8 cellular contexts compared by ENCODE assay signal in the genomic region with DNA sequence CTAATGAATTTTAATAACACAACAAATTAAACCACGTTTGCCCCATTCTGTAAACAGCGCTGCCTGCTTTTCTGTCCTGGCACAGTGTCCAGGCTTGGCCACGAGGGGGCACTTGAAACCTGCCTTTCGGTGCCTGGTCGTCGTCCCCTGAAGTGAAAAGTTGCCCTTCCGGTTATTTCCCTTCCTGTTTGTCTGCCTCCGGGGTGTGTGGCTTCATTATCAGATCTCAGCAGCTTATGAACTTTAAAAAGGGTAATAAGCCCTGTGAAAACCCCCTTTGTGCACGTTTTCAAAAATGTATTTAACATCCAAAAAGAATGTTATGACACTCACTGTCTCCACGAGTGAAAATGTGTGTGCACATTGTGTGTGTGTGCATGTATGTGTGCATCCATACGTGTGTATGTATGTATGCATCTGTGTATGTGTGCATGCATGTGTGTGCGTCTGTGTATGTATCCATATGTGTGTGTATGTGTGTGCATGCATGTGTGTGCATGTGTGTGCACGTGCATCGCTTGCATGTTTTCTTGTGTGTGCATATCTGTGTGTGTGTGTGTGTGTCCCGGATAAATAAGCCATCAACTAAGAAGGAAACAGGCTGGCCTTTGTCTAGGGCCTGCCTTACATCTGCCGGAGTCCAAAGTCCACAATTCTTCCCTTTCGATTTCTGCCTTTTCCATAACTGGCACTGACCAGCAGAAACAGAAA.
DNase-seq lines count a peak whose midpoint lies in the region; ATAC-seq and TF ChIP-seq lines count a peak whose summit lies in the region.

No MANE protein-coding gene starts in this region.

- H3K4me1 ChIP-seq in adrenal gland (replicated peaks in 1 of 2) (no peaks in the 10 kb centered on the region), rectal smooth muscle tissue (ENCODE audit: control insufficient read depth, insufficient read depth, low read length) (peaks cover 20% of the 10 kb centered on the region), aorta (ENCODE audit: control insufficient read depth in 1 of 2, insufficient read depth in 2 of 2, low read length in 2 of 2) (no peaks in the 10 kb centered on the region)

- DNase-seq in NAMALWA (ENCODE audit: low spot score) (peak; percentile 82), T-helper 1 cell (peak; percentile 39 to 66 (median 60)), adrenal gland (peak; percentile 75 to 89 (median 77)), left ventricle myocardium superior (peak; percentile 87), aorta (peak; percentile 87 to 92)

- TF ChIP-seq CTCF in GM12873 (IDR thresholded peaks at IDR 0.05; ENCODE audit: insufficient read depth, low read depth, low read length, missing control alignments): peak; percentile 90
- peak; percentile 74 to 96 (median 87) for TF ChIP-seq CTCF in adrenal gland (IDR thresholded peaks at IDR 0.05)

- no peak overlapping the region for H3K9ac ChIP-seq in rectal smooth muscle tissue (ENCODE audit: low read length)

- ATAC-seq in HG02588 (IDR thresholded peaks at IDR 0.05; ENCODE audit: unreplicated experiment): peak; percentile 97
- ATAC-seq in left ventricle myocardium superior: peak; percentile 87
- peak; percentile 79 for ATAC-seq in aorta (ENCODE audit: low FRiP score)

- H3K9me3 ChIP-seq in adrenal gland (replicated peaks in 1 of 3): no peaks in the 10 kb centered on the region
- no peaks in the 10 kb centered on the region for H3K9me3 ChIP-seq in aorta (ENCODE audit: control insufficient read depth, low read length)

- H3K4me3 ChIP-seq in adrenal gland (peak overlapping the region in 1 of 4 donors; percentile 42), rectal smooth muscle tissue (ENCODE audit: low read length) (peak overlapping the region; percentile 49), aorta (ENCODE audit: low read length in 2 of 2) (no peak overlapping the region)

- no peaks in the 10 kb centered on the region for H3K27me3 ChIP-seq in adrenal gland
- no peaks in the 10 kb centered on the region for H3K27me3 ChIP-seq in rectal smooth muscle tissue (ENCODE audit: control insufficient read depth, insufficient read depth, low read length)
- no peaks in the 10 kb centered on the region for H3K27me3 ChIP-seq in aorta (ENCODE audit: control insufficient read depth in 1 of 2, insufficient read depth in 2 of 2, low read length in 1 of 2)

- H3K36me3 ChIP-seq in adrenal gland (replicated peaks in 1 of 2) (no peaks in the 10 kb centered on the region), rectal smooth muscle tissue (ENCODE audit: control insufficient read depth, insufficient read depth, low read length) (no peaks in the 10 kb centered on the region), aorta (ENCODE audit: control insufficient read depth in 1 of 2, insufficient read depth in 2 of 2, low read length in 1 of 2) (no peaks in the 10 kb centered on the region)

- intact Hi-C loops in adrenal gland (cut with DNase I): no loop called here
- intact Hi-C loops in left ventricle myocardium superior (cut with micrococcal nuclease): loop anchor here (10.0 kb wide), 1 partner anchor 630 kb away; no protein-coding TSS in a partner anchor
- intact Hi-C loops in aorta (cut with DNase I): loop anchor here (5.0 to 10.0 kb wide), 3 partner anchors 627 to 750 kb away; no protein-coding TSS in a partner anchor

- WGBS in adrenal gland, 4 donors: 31 to 34% (median 33%) methylated on average over 17 of the region's 17 CpGs
- WGBS in aorta, 2 donors: 24 to 25% methylated on average over 17 of the region's 17 CpGs

- H3K27ac ChIP-seq in adrenal gland (no peak overlapping the region), rectal smooth muscle tissue (ENCODE audit: low read depth, low read length) (no peak overlapping the region), aorta (ENCODE audit: low read depth in 1 of 2, low read length in 2 of 2) (no peak overlapping the region)

- no peak for TF ChIP-seq POLR2A in adrenal gland (IDR thresholded peaks at IDR 0.05)

Comparison
In these comparisons a context has a peak if more than half of its experiments do, and no peak if none do; other contexts are left out.
1. intact Hi-C loops: an anchor here in left ventricle myocardium superior (10.0 kb wide) and aorta (5.0 to 10.0 kb wide); none called in adrenal gland.